ENCODE assay signal across 19 cellular contexts in the genomic region with DNA sequence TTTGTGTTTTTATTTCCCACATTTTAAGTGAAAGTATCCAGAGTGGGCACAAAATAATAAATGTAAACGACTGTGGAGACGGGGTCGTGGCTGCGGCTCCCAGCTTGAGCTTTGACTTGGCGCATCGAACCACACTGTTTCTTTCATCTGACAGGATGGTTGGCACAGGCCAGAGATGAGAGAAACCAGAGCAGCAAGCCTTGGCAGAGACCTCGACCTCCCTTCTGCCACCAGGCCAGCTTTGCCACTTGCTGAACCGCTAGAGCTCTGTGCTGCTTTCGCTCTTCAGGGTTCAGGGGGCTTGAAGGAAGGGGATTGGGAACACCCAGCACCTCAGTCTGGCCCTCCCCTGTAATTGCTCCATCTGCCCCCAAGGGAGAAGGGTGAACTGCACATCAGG.
"Had no signal": no experiment of that assay in that cellular context is flagged by ENCODE, and none has a peak within 500 bp of the region (broad histone marks: within the 10 kb centered on the region; RNA-seq: fewer than 3 reads in every experiment).

No MANE protein-coding gene starts in this region.

- DNase-seq: activated CD4-positive, alpha-beta T cell treated with anti-CD3 and anti-CD28 coated beads for 36 hours; activated CD4-positive, alpha-beta T cell treated with anti-CD3 and anti-CD28 coated beads, Interleukin-2, amount 50 U/mL, for 4 hours; activated CD8-positive, alpha-beta memory T cell treated with anti-CD3 and anti-CD28 coated beads, Interleukin-2, amount 50 U/mL, for 48 hours; activated naive CD4-positive, alpha-beta T cell treated with Interleukin-2 at 50 U/mL for 16 hours; activated naive CD8-positive, alpha-beta T cell treated with anti-CD3 and anti-CD28 coated beads for 36 hours; activated T-cell treated with anti-CD3 and anti-CD28 coated beads, Interleukin-2, amount 50 U/mL, for 48 hours; dermis blood vessel endothelial cell; effector memory CD4-positive, alpha-beta T cell; foreskin keratinocyte; immature natural killer cell; kidney glomerular epithelial cell; left ventricle myocardium inferior; natural killer cell; stimulated activated CD4-positive, alpha-beta T cell treated with anti-CD3 and anti-CD28 coated beads, Interleukin-1b, Interleukin-23, amount 100 ng/mL, for 48 hours; T1000; testis; upper lobe of left lung had no signal

- H3K4me3 ChIP-seq: hepatocyte, left ventricle myocardium inferior, right atrium auricular region, testis, upper lobe of left lung had no signal

- H3K9me3 ChIP-seq: left ventricle myocardium inferior, right atrium auricular region, testis, upper lobe of left lung had no signal

- H3K36me3 ChIP-seq: left ventricle myocardium inferior, right atrium auricular region, upper lobe of left lung had no signal

- H3K4me1 ChIP-seq: foreskin keratinocyte, testis had no signal

- H3K27me3 ChIP-seq: testis had no signal

- H3K27ac ChIP-seq: foreskin keratinocyte, hepatocyte, left ventricle myocardium inferior, right atrium auricular region, testis, upper lobe of left lung had no signal
